25 cellular contexts compared by ENCODE assay signal in the genomic region with DNA sequence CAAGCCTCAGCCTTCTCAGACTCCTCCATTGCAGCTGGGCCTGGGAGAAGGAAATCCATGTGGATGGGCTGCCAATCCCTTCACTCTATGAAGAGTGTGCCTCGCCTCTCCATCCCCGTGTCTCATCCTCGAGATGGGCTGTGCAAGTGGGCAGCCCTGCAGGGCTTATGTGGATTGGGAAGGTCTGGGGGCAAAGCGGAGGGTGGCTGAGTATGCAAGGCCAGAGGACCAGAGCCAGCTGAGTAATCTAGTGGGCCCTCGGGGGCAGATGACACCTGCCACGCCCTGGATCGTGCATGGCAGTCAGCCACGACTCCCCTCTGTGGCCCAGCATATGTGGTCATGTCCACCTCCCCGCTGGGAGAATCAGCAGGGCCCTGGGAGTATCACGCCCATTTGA.
"Had no signal": no experiment of that assay in that cellular context is flagged by ENCODE, and none has a peak within 500 bp of the region (broad histone marks: within the 10 kb centered on the region; RNA-seq: fewer than 3 reads in every experiment).

No MANE protein-coding gene starts in this region.

- H3K9me3 ChIP-seq: ovary, psoas muscle, right lobe of liver, sigmoid colon, stomach, thoracic aorta, thyroid gland, upper lobe of left lung had no signal

- H3K4me3 ChIP-seq: neural progenitor cell, ovary, psoas muscle, right lobe of liver, sigmoid colon, stomach, thoracic aorta, thyroid gland, tibial nerve, upper lobe of left lung had no signal

- H3K27me3 Mint-ChIP-seq: stimulated activated naive B cell treated with anti-CD40 and anti-IgM and Interleukin-4, amounts not matched to agents 10 μg/mL and 1 μg/mL and 100 μg/mL, for 72 hours had no signal

- H3K27me3 ChIP-seq: neural progenitor cell, ovary, right lobe of liver, thyroid gland, upper lobe of left lung had no signal

- H3K4me3 Mint-ChIP-seq: naive thymus-derived CD4-positive, alpha-beta T cell; natural killer cell; nephron; neural progenitor cell; stimulated activated naive B cell treated with anti-CD40 and anti-IgM and Interleukin-4, amounts not matched to agents 10 μg/mL and 1 μg/mL and 100 μg/mL, for 72 hours; stimulated activated naive CD8-positive, alpha-beta T cell treated with anti-CD3 and anti-CD28 coated beads, Interleukin-15, Interleukin-2, amounts not matched to agents 100 ng/mL and 50 ng/mL, for 24 hours had no signal

- H3K27ac Mint-ChIP-seq: naive thymus-derived CD4-positive, alpha-beta T cell; natural killer cell; nephron; neural progenitor cell; stimulated activated naive B cell treated with anti-CD40 and anti-IgM and Interleukin-4, amounts not matched to agents 10 μg/mL and 1 μg/mL and 100 μg/mL, for 72 hours; stimulated activated naive CD8-positive, alpha-beta T cell treated with anti-CD3 and anti-CD28 coated beads, Interleukin-15, Interleukin-2, amounts not matched to agents 100 ng/mL and 50 ng/mL, for 24 hours had no signal

- H3K4me1 ChIP-seq: neural progenitor cell, parathyroid adenoma, psoas muscle, right lobe of liver, sigmoid colon, stomach, thyroid gland, tibial nerve, upper lobe of left lung had no signal

- H3K27ac ChIP-seq: neural progenitor cell, ovary, parathyroid adenoma, psoas muscle, right lobe of liver, sigmoid colon, stomach, thoracic aorta, thyroid gland, tibial nerve, upper lobe of left lung had no signal

- H3K9me3 Mint-ChIP-seq: natural killer cell; nephron; stimulated activated naive CD8-positive, alpha-beta T cell treated with anti-CD3 and anti-CD28 coated beads, Interleukin-15, Interleukin-2, amounts not matched to agents 100 ng/mL and 50 ng/mL, for 24 hours had no signal

- ATAC-seq: naive thymus-derived CD4-positive, alpha-beta T cell; natural killer cell; psoas muscle; stimulated activated naive B cell treated with anti-CD40 and anti-IgM and Interleukin-4, amounts not matched to agents 10 μg/mL and 1 μg/mL and 100 μg/mL, for 72 hours had no signal

- H3K36me3 Mint-ChIP-seq: naive thymus-derived CD4-positive, alpha-beta T cell; natural killer cell; neural progenitor cell; stimulated activated naive B cell treated with anti-CD40 and anti-IgM and Interleukin-4, amounts not matched to agents 10 μg/mL and 1 μg/mL and 100 μg/mL, for 72 hours had no signal

- H3K4me1 Mint-ChIP-seq: naive thymus-derived CD4-positive, alpha-beta T cell; natural killer cell; nephron; neural progenitor cell; stimulated activated naive B cell treated with anti-CD40 and anti-IgM and Interleukin-4, amounts not matched to agents 10 μg/mL and 1 μg/mL and 100 μg/mL, for 72 hours had no signal

- H3K36me3 ChIP-seq: neural progenitor cell, ovary, right lobe of liver, sigmoid colon, stomach, thoracic aorta, thyroid gland, tibial nerve, upper lobe of left lung had no signal

- DNase-seq: naive thymus-derived CD4-positive, alpha-beta T cell; natural killer cell; occipital lobe; ovary; psoas muscle; right cardiac atrium; right lobe of liver; sigmoid colon; small intestine; stimulated activated CD4-positive, alpha-beta T cell treated with anti-CD3 and anti-CD28 coated beads, Interleukin-15, amount 100 ng/mL, for 24 hours; stimulated activated CD4-positive, alpha-beta T cell treated with anti-CD3 and anti-CD28 coated beads, Interleukin-2, amount 100 ng/mL, for 24 hours; stimulated activated CD4-positive, alpha-beta T cell treated with anti-CD3 and anti-CD28 coated beads, Interleukin-2, amount 100 ng/mL, for 48 hours; stimulated activated CD4-positive, alpha-beta T cell treated with anti-CD3 and anti-CD28 coated beads, Interleukin-4, amount 100 ng/mL, for 24 hours; stimulated activated naive B cell treated with anti-CD40 and anti-IgM and Interleukin-4, amounts not matched to agents 10 μg/mL and 1 μg/mL and 100 μg/mL, for 72 hours; stimulated activated naive CD4-positive, alpha-beta T cell treated with Interleukin-2 at 50 U/mL for 16 hours; stomach; thyroid gland; trophoblast cell; upper lobe of left lung had no signal
